8 cellular contexts compared by ENCODE assay signal in the genomic region with DNA sequence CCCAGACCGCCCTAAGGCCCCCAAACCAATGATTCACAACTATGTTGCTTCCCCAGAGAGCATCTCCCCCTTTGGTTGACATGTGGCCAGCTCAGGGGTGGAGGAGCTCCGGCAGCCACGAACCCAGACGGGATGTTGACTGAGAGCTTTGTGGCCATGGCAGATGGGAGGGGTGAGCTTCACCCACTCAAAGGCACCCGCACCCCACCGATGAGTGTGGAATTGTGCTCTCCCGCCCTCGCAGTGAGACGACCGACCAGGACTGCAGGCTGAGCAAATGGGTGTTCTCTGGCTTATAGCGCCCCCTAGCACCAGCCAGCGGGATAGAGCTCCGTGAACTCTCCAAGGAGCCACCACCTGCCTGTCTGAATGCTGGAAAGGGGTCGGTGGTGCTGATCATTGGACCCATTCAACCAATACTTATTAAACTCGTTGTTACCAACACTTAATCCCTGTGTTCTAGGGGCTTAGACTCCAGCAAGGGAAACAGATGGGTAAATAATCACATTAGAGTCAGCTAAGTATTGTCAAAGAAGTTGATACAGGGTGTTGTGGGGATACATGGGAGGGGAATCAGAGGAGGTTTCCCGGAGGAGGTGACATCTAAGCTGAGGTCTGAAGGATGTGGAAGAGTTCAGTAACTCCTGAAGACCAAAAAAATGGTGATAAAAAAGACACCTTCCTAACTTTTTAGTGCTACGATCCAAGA. TPM values are rescaled to one million over a fixed set of nuclear protein-coding genes. Genes with fewer than 3 reads are reported as not detected.
DNase-seq lines count a peak whose midpoint lies in the region; ATAC-seq and FAIRE-seq lines count a peak whose summit lies in the region.

No MANE protein-coding gene starts in this region.

- peak; percentile 37 for FAIRE-seq in GM19239 (lab: Jason Lieb, UNC)

- peaks cover 0 to 6% of the 10 kb centered on the region in 2 donors for H3K4me1 Mint-ChIP-seq in natural killer cell treated with Interleukin-12 subunit alpha and Interleukin-12 subunit beta and Interleukin-15 and Interleukin-18, amount 100 ng/mL, for 72 hours (ENCODE audit: low read depth in 2 of 2)

- peaks cover 25% of the 10 kb centered on the region in 2 donors for H3K27me3 Mint-ChIP-seq in natural killer cell treated with Interleukin-12 subunit alpha and Interleukin-12 subunit beta and Interleukin-15 and Interleukin-18, amount 100 ng/mL, for 72 hours

- H3K9me3 Mint-ChIP-seq in natural killer cell treated with Interleukin-12 subunit alpha and Interleukin-12 subunit beta and Interleukin-15 and Interleukin-18, amount 100 ng/mL, for 72 hours = no peaks in the 10 kb centered on the region

- peak; percentile 70 for ATAC-seq in esophagus mucosa
- ATAC-seq in natural killer cell treated with Interleukin-12 subunit alpha and Interleukin-12 subunit beta and Interleukin-15 and Interleukin-18, amount 100 ng/mL, for 72 hours = peak; percentile 65 to 74
- ATAC-seq in stimulated activated naive CD8-positive, alpha-beta T cell treated with anti-CD3 and anti-CD28 coated beads, Interleukin-15, Interleukin-2, amounts not matched to agents 100 U/mL and 50 U/mL, for 24 hours = peak; percentile 79
- ATAC-seq in GM18498 (IDR thresholded peaks at IDR 0.05; ENCODE audit: unreplicated experiment) = no peak
- ATAC-seq in HG02938 (IDR thresholded peaks at IDR 0.05; ENCODE audit: unreplicated experiment) = no peak

- no peak overlapping the region for H3K27ac Mint-ChIP-seq in natural killer cell treated with Interleukin-12 subunit alpha and Interleukin-12 subunit beta and Interleukin-15 and Interleukin-18, amount 100 ng/mL, for 72 hours

- no peaks in the 10 kb centered on the region for H3K36me3 Mint-ChIP-seq in natural killer cell treated with Interleukin-12 subunit alpha and Interleukin-12 subunit beta and Interleukin-15 and Interleukin-18, amount 100 ng/mL, for 72 hours

- H3K4me3 Mint-ChIP-seq in natural killer cell treated with Interleukin-12 subunit alpha and Interleukin-12 subunit beta and Interleukin-15 and Interleukin-18, amount 100 ng/mL, for 72 hours = no peak overlapping the region

- DNase-seq in GM19239 (ENCODE audit: insufficient read length, low spot score) = peak; percentile 72
- peak; percentile 50 to 58 for DNase-seq in NOMO-1 (lab: John Stamatoyannopoulos, UW; ENCODE audit: unreplicated experiment in 2 of 2)
- peak; percentile 32 for DNase-seq in activated T-cell treated with anti-CD3 and anti-CD28 coated beads for 24 hours (ENCODE audit: low read depth)
- no peak for DNase-seq in natural killer cell treated with Interleukin-12 subunit alpha and Interleukin-12 subunit beta and Interleukin-15 and Interleukin-18, amount 100 ng/mL, for 72 hours (ENCODE audit: low spot score)
- peak; percentile 67 for DNase-seq in stimulated activated naive CD8-positive, alpha-beta T cell treated with anti-CD3 and anti-CD28 coated beads, Interleukin-15, Interleukin-2, amounts not matched to agents 100 U/mL and 50 U/mL, for 24 hours

RNA-seq across cellular contexts. Expression of a gene that starts 4.5 kb away (rescaled TPM):
- 20.1 TPM for total RNA-seq in esophagus mucosa
- total RNA-seq in natural killer cell treated with Interleukin-12 subunit alpha and Interleukin-12 subunit beta and Interleukin-15 and Interleukin-18, amount 100 ng/mL, for 72 hours = not detected

Comparison
In these comparisons a context has a peak if more than half of its experiments do, and no peak if none do; other contexts are left out.
1. ATAC-seq: peak in esophagus mucosa (single experiment), natural killer cell treated with Interleukin-12 subunit alpha and Interleukin-12 subunit beta and Interleukin-15 and Interleukin-18, amount 100 ng/mL, for 72 hours (2 of 2) and stimulated activated naive CD8-positive, alpha-beta T cell treated with anti-CD3 and anti-CD28 coated beads, Interleukin-15, Interleukin-2, amounts not matched to agents 100 U/mL and 50 U/mL, for 24 hours (single experiment); none in GM18498 (single experiment) and HG02938 (single experiment).
2. RNA of a gene that starts 4.5 kb away (total RNA-seq): 20.1 TPM in esophagus mucosa (single experiment); not detected in natural killer cell treated with Interleukin-12 subunit alpha and Interleukin-12 subunit beta and Interleukin-15 and Interleukin-18, amount 100 ng/mL, for 72 hours; every median in the first group is over 10 times any median in the second.